Comparison of ENCODE assay signal across 19 cellular contexts in genomic region chr10:52268790-52269189, GRCh38. TPM values are rescaled to one million over a fixed set of nuclear protein-coding genes. Genes with fewer than 3 reads are reported as not detected.
A peak's percentile ranks its signal among the peaks of the same experiment; 100 is the strongest.
DNase-seq lines count a peak whose midpoint lies in the region; ATAC-seq and TF ChIP-seq lines count a peak whose summit lies in the region.
"Had no signal": no experiment of that assay in that cellular context is flagged by ENCODE, and none has a peak within 500 bp of the region (broad histone marks: within the 10 kb centered on the region; RNA-seq: fewer than 3 reads in every experiment).

No MANE protein-coding gene starts in this region.

- no peaks in the 10 kb centered on the region for H3K27me3 ChIP-seq in RWPE2 (ENCODE audit: insufficient read depth, poor library complexity, severe bottlenecking)
- H3K27me3 ChIP-seq: BLaER1 had no signal

- in situ Hi-C loops in ACHN (cut with HindIII; ENCODE audit: low pct_ligation_motif_present, low pct_unique_long_range_greater_than_20kb, low sequenced_read_pairs) = no loop called here

- no peak for DNase-seq in RWPE2 (ENCODE audit: low spot score)
- DNase-seq in epithelial cell of prostate (ENCODE audit: low read depth, low spot score) = peak; percentile 14
- DNase-seq in HFFc6 = no peak
- no peak for DNase-seq in ACHN
- DNase-seq: CD4-positive, alpha-beta T cell; CD8-positive, alpha-beta memory T cell; DMS 273 treated with DMSO at 0.1 percent for 48 hours; DMS79; EL; GDM1; GM23248; H7; HCEC 1CT had no signal

- peak; percentile 64; the same call in 2 of the 3 replicates for ATAC-seq in RWPE2 (ENCODE audit: low read depth)
- no peak for ATAC-seq in HG02610 (IDR thresholded peaks at IDR 0.05; ENCODE audit: unreplicated experiment)
- ATAC-seq: GM12878 had no signal

- no peaks in the 10 kb centered on the region for H3K4me1 ChIP-seq in RWPE2 (ENCODE audit: insufficient read depth, poor library complexity, severe bottlenecking)
- H3K4me1 ChIP-seq: BLaER1 had no signal

- H3K36me3 ChIP-seq in RWPE2 (ENCODE audit: low read depth) = no peaks in the 10 kb centered on the region
- H3K36me3 ChIP-seq: BLaER1 had no signal

- H3K36me3 Mint-ChIP-seq in HFFc6 (ENCODE audit: low read depth) = no peaks in the 10 kb centered on the region
- H3K36me3 Mint-ChIP-seq: CD8-positive, alpha-beta memory T cell had no signal

- no peaks in the 10 kb centered on the region for H3K27me3 Mint-ChIP-seq in HFFc6 (ENCODE audit: insufficient read depth)
- H3K27me3 Mint-ChIP-seq: B cell; CD4-positive, alpha-beta T cell; CD8-positive, alpha-beta memory T cell had no signal

- H3K4me3 Mint-ChIP-seq in HFFc6 = no peak overlapping the region
- H3K4me3 Mint-ChIP-seq: B cell; CD4-positive, alpha-beta T cell; CD8-positive, alpha-beta memory T cell had no signal

- H3K4me3 ChIP-seq in RWPE2 (ENCODE audit: severe bottlenecking) = no peak overlapping the region
- H3K4me3 ChIP-seq: BLaER1, GM12878, GM23248 had no signal

- peak overlapping the region; percentile 43 for H3K27ac ChIP-seq in 22Rv1
- H3K27ac ChIP-seq in RWPE2 (ENCODE audit: poor library complexity, severe bottlenecking) = no peak overlapping the region
- H3K27ac ChIP-seq in epithelial cell of prostate = no peak overlapping the region
- H3K27ac ChIP-seq: BLaER1, C4-2B, GM23248 had no signal

- no peak overlapping the region for H3K27ac Mint-ChIP-seq in HFFc6
- H3K27ac Mint-ChIP-seq: B cell; CD4-positive, alpha-beta T cell; CD8-positive, alpha-beta memory T cell had no signal

- TF ChIP-seq CTCF in 22Rv1 (IDR thresholded peaks at IDR 0.05) (no peak), RWPE2 (IDR thresholded peaks at IDR 0.05; ENCODE audit: poor library complexity, severe bottlenecking) (no peak), HFFc6 (IDR thresholded peaks at IDR 0.05) (no peak)

- H3K9me3 Mint-ChIP-seq in HFFc6 = no peaks in the 10 kb centered on the region
- H3K9me3 Mint-ChIP-seq: CD4-positive, alpha-beta T cell had no signal

- no peaks in the 10 kb centered on the region for H3K9me3 ChIP-seq in RWPE2 (ENCODE audit: severe bottlenecking)
- H3K9me3 ChIP-seq: BLaER1 had no signal

- H3K4me1 Mint-ChIP-seq in HFFc6 (ENCODE audit: low read depth) = peaks cover 13% of the 10 kb centered on the region; the same call in 1 of the 2 replicates
- H3K4me1 Mint-ChIP-seq: B cell; CD8-positive, alpha-beta memory T cell had no signal

RNA-seq across cellular contexts. Expression of gene DKK1, which starts 45.3 kb away (rescaled TPM):
- 1,000 to 10,000 TPM; 1,601 to 2,175 (median 1,792) TPM for total RNA-seq in HFFc6 (2021; fragmentation: NEBNext Ultra II Directional; extraction: Animal tissue kit (Norgen Biotek cat#: 25700))
- total RNA-seq: B cell; CD4-positive, alpha-beta T cell; CD8-positive, alpha-beta memory T cell had no signal
